Comparison of ENCODE assay signal across 9 cellular contexts in the genomic region with DNA sequence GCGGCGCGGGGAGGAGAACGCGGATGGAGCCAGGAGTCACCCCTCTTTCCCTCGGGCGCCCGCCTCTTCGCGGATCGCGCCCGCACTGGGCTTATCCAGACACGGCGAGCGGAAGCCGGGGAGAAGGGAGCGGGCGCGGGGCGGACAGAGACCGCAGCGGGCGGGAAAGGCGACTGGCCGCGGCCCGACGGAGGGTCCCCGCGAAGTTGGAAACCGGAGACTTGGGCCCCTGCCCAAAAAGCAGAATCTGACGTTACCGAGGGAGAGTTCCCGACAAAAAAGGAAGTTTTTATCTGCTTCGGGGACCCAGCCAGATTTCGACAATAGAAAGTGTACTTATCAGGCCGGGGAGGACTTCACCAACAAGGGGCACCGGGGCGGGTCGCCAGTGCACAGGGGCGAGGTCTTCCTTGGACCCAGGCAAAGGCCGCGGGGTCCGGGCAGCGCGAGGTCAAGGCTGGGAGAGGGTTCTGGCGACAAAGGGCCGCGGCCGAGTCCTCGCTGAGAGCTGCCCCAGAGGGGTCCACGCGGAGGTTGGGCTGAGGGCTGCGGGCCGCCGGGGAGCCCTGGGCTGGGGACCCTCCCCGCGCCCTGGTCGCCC. TPM values are rescaled to one million over a fixed set of nuclear protein-coding genes. Genes with fewer than 3 reads are reported as not detected.
A peak's percentile ranks its signal among the peaks of the same experiment; 100 is the strongest.
DNase-seq lines count a peak whose midpoint lies in the region; ATAC-seq and TF ChIP-seq lines count a peak whose summit lies in the region.
"Had no signal": no experiment of that assay in that cellular context is flagged by ENCODE, and none has a peak within 500 bp of the region (broad histone marks: within the 10 kb centered on the region; RNA-seq: fewer than 3 reads in every experiment).

No MANE protein-coding gene starts in this region.

- H3K14ac ChIP-seq in trophoblast cell (ENCODE audit: low read length): peak overlapping the region; percentile 72

- H3K27ac ChIP-seq in GM23248: no peak overlapping the region
- H3K27ac ChIP-seq in gastroesophageal sphincter: peak overlapping the region in 3 of 4 donors; percentile 51 to 76 (median 69)
- peak overlapping the region; percentile 7 for H3K27ac ChIP-seq in trophoblast cell (ENCODE audit: low read depth, low read length)

- peak overlapping the region; percentile 61 for H4K8ac ChIP-seq in trophoblast cell (ENCODE audit: low read depth, low read length)

- peak overlapping the region; percentile 60 for H3K18ac ChIP-seq in trophoblast cell (ENCODE audit: low read length)

- H3K4me2 ChIP-seq in GM23248 (ENCODE audit: unreplicated experiment) (peak overlapping the region; percentile 84), trophoblast cell (ENCODE audit: low read length) (peak overlapping the region; percentile 87)

- H2AFZ ChIP-seq in GM23248: peak overlapping the region; percentile 87
- H2AFZ ChIP-seq in trophoblast cell (ENCODE audit: insufficient read depth, low read length, poor library complexity): peak overlapping the region; percentile 23

- H4K12ac ChIP-seq in trophoblast cell (ENCODE audit: low read depth, low read length): peak overlapping the region; percentile 83

- in situ Hi-C loops in GM23248 (cut with MboI): loop anchor here (25.0 kb wide), 1 partner anchor 98 kb away; no protein-coding TSS in a partner anchor

- peak overlapping the region; percentile 50 for H2BK5ac ChIP-seq in trophoblast cell (ENCODE audit: low read depth, low read length, poor library complexity)

- H4K91ac ChIP-seq in trophoblast cell (ENCODE audit: low read depth, low read length): peak overlapping the region; percentile 83

- peaks cover 7% of the 10 kb centered on the region for H3K79me1 ChIP-seq in trophoblast cell (ENCODE audit: low read length)

- no peaks in the 10 kb centered on the region for H3K4me1 ChIP-seq in GM23248 (ENCODE audit: insufficient read depth)
- H3K4me1 ChIP-seq in gastroesophageal sphincter: peaks cover 0 to 29% (median 10%) of the 10 kb centered on the region in 3 donors
- H3K4me1 ChIP-seq in trophoblast cell (ENCODE audit: control insufficient read depth in 1 of 2, insufficient read depth in 2 of 2, low read length in 2 of 2): peaks cover 4 to 25% of the 10 kb centered on the region in 2 experiments

- H3F3A ChIP-seq in GM23248 (ENCODE audit: insufficient read depth): peaks cover 4% of the 10 kb centered on the region; the same call in 1 of the 2 replicates

- H3K36me3 ChIP-seq in GM23248 (ENCODE audit: low read depth): no peaks in the 10 kb centered on the region
- H3K36me3 ChIP-seq in gastroesophageal sphincter: no peaks in the 10 kb centered on the region
- no peaks in the 10 kb centered on the region for H3K36me3 ChIP-seq in trophoblast cell (ENCODE audit: control insufficient read depth in 1 of 2, insufficient read depth in 2 of 2, low read length in 2 of 2)

- H3K23ac ChIP-seq in trophoblast cell (ENCODE audit: low read length): no peak overlapping the region

- DNase-seq in GM23248 (peak; percentile 51), trophoblast cell (peak in 1 of 2 donors; percentile 28), NCI-H446 (lab: John Stamatoyannopoulos, UW) (no peak), NCI-H2227 (lab: John Stamatoyannopoulos, UW; ENCODE audit: unreplicated experiment) (no peak), inferior parietal cortex (ENCODE audit: extremely low spot score) (no peak)

- H3K4me3 ChIP-seq in GM23248 (peak overlapping the region; percentile 66), WI38 (ENCODE audit: low read depth, low read length) (peak overlapping the region; percentile 53), gastroesophageal sphincter (peak overlapping the region; percentile 32 to 67), trophoblast cell (ENCODE audit: low read depth, low read length) (peak overlapping the region; percentile 63)

- TF ChIP-seq POLR2A in gastroesophageal sphincter (IDR thresholded peaks at IDR 0.05): no peak

- H3K9me3 ChIP-seq in GM23248 (ENCODE audit: low read depth) (no peaks in the 10 kb centered on the region), gastroesophageal sphincter (no peaks in the 10 kb centered on the region), trophoblast cell (ENCODE audit: insufficient read depth, low read depth, low read length) (peaks cover 2% of the 10 kb centered on the region)

- peak overlapping the region; percentile 34 for H3K4ac ChIP-seq in trophoblast cell (ENCODE audit: low read depth, low read length)

- H2BK120ac ChIP-seq in trophoblast cell (ENCODE audit: insufficient read depth, low read length, poor library complexity): peak overlapping the region; percentile 47

- ATAC-seq in gastroesophageal sphincter (peak; percentile 26), HG02798 (IDR thresholded peaks at IDR 0.05; ENCODE audit: poor library complexity, unreplicated experiment) (no peak)

- TF ChIP-seq EP300 in gastroesophageal sphincter (IDR thresholded peaks at IDR 0.05): no peak

- peaks cover 17% of the 10 kb centered on the region for H3K27me3 ChIP-seq in GM23248 (replicated peaks; ENCODE audit: insufficient read depth)
- H3K27me3 ChIP-seq in gastroesophageal sphincter: peaks cover 52% of the 10 kb centered on the region
- H3K27me3 ChIP-seq in trophoblast cell (ENCODE audit: insufficient read depth, low read length): peaks cover 25% of the 10 kb centered on the region

- TF ChIP-seq CTCF in WI38 (IDR thresholded peaks at IDR 0.05; ENCODE audit: low read depth, low read length) (no peak), gastroesophageal sphincter (IDR thresholded peaks at IDR 0.05) (no peak)

- H2AK5ac ChIP-seq in trophoblast cell (ENCODE audit: low read length): peak overlapping the region; percentile 18

- H2BK12ac ChIP-seq in trophoblast cell (ENCODE audit: low read length): peak overlapping the region; percentile 41

- H3K9me2 ChIP-seq in GM23248 (ENCODE audit: insufficient read depth): no peaks in the 10 kb centered on the region

- H3K9ac ChIP-seq in GM23248: peak overlapping the region; percentile 39
- H3K9ac ChIP-seq in trophoblast cell (ENCODE audit: low read length): peak overlapping the region; percentile 49

- WGBS in GM23248 (ENCODE audit: low coverage in 1 of 2, low lambda C conversion rate in 2 of 2, missing lambda C conversion rate in 2 of 2), 2 experiments: 2 to 4% methylated on average over 18 to 55 of the region's 60 CpGs
- 0% methylated on average over 1 of the region's 60 CpGs; no CpG with 5 or more reads in 1 of the 2 donors for WGBS in gastroesophageal sphincter (ENCODE audit: low coverage in 1 of 2), 2 donors
- WGBS in trophoblast cell (ENCODE audit: extremely low coverage, insufficient coverage, insufficient read length): no CpG with 5 or more reads among the region's 60 CpGs

- no peaks in the 10 kb centered on the region for H3K79me2 ChIP-seq in GM23248 (ENCODE audit: insufficient read depth)
- peaks cover 5% of the 10 kb centered on the region for H3K79me2 ChIP-seq in trophoblast cell (ENCODE audit: control insufficient read depth, insufficient read depth, low read length, poor library complexity)

- no peaks in the 10 kb centered on the region for H4K20me1 ChIP-seq in GM23248 (ENCODE audit: insufficient read depth)

RNA-seq across cellular contexts. Expression of a gene that starts 0.5 kb away (rescaled TPM):
- total RNA-seq in GM23248 (2014; rRNA removed; shearing (Covaris generic)): 0.65 and 1.4 TPM in 2 replicates
- polyA plus RNA-seq in GM23248 (2016; fragmentation: Nextera tagmentation; extraction: Ambion mirVana): 0.96 and 1.0 TPM in 2 replicates
- 10 to 100 TPM in 2 of 4 donors, 1 to 10 TPM in 2; 5.4 to 27.1 (median 10.6) TPM for total RNA-seq in gastroesophageal sphincter
- 19.9 and 21.5 TPM in 2 replicates for polyA plus RNA-seq in trophoblast cell (2013)
- total RNA-seq: T-helper 1 cell treated with Interleukin-12 subunit alpha and Interleukin-12 subunit beta and Interleukin-4 antibody, amounts not matched to agents 30 ng/mL and 1 ng/mL, for 36 hours had no signal

RNA-seq across cellular contexts. Expression of a gene that starts 45.3 kb away (rescaled TPM):
- total RNA-seq in GM23248 (2014; rRNA removed; shearing (Covaris generic)): 1.5 and 3.4 TPM in 2 replicates
- polyA plus RNA-seq in GM23248 (2016; fragmentation: Nextera tagmentation; extraction: Ambion mirVana): 0.43 and 0.93 TPM in 2 replicates
- total RNA-seq in gastroesophageal sphincter: 10 to 100 TPM in 1 of 4 donors, 1 to 10 TPM in 2, under 1 TPM in 1; 0.57 to 11.2 (median 2.3) TPM
- 0.23 and 0.50 TPM in 2 replicates for polyA plus RNA-seq in trophoblast cell (2013)
- total RNA-seq: T-helper 1 cell treated with Interleukin-12 subunit alpha and Interleukin-12 subunit beta and Interleukin-4 antibody, amounts not matched to agents 30 ng/mL and 1 ng/mL, for 36 hours had no signal

RNA-seq across cellular contexts. Expression of a gene that starts 47.6 kb away (rescaled TPM):
- total RNA-seq in GM23248 (2014; rRNA removed; shearing (Covaris generic)): 6.3 and 8.3 TPM in 2 replicates
- polyA plus RNA-seq in GM23248 (2016; fragmentation: Nextera tagmentation; extraction: Ambion mirVana): 1.1 and 1.6 TPM in 2 replicates
- total RNA-seq in gastroesophageal sphincter: 10 to 100 TPM; 12.6 to 23.2 (median 18.8) TPM
- 5.7 and 6.8 TPM in 2 replicates for polyA plus RNA-seq in trophoblast cell (2013)

RNA-seq across cellular contexts. Expression of a gene that starts 58.4 kb away (rescaled TPM):
- total RNA-seq in GM23248 (2014; rRNA removed; shearing (Covaris generic)): not detected in 2 replicates
- polyA plus RNA-seq in GM23248 (2016; fragmentation: Nextera tagmentation; extraction: Ambion mirVana): not detected in 2 replicates
- total RNA-seq in gastroesophageal sphincter: 1 to 10 TPM in 3 of 4 donors, under 1 TPM in 1; 0.47 to 9.6 (median 3.7) TPM
- 0.53 TPM in 2 replicates for polyA plus RNA-seq in trophoblast cell (2013)
